15 cellular contexts compared by ENCODE assay signal in genomic region chr3:57972421-57973111, GRCh38. TPM values are rescaled to one million over a fixed set of nuclear protein-coding genes. Genes with fewer than 3 reads are reported as not detected.
A peak's percentile ranks its signal among the peaks of the same experiment; 100 is the strongest.
DNase-seq lines count a peak whose midpoint lies in the region; ATAC-seq and TF ChIP-seq lines count a peak whose summit lies in the region.
"Had no signal": no experiment of that assay in that cellular context is flagged by ENCODE, and none has a peak within 500 bp of the region (broad histone marks: within the 10 kb centered on the region; RNA-seq: fewer than 3 reads in every experiment).

No MANE protein-coding gene starts in this region.

- no peaks in the 10 kb centered on the region for H3K27me3 Mint-ChIP-seq in nephron progenitor cell (ENCODE audit: low read depth, poor library complexity)
- H3K27me3 Mint-ChIP-seq: activated CD4-positive, alpha-beta memory T cell treated with anti-CD3 and anti-CD28 coated beads, Interleukin-2, amount 10 ng/mL, durations not matched to agents 7 days and 5 days had no signal

- ATAC-seq in GM18870 (IDR thresholded peaks at IDR 0.05; ENCODE audit: unreplicated experiment): no peak
- ATAC-seq: CD8-positive, alpha-beta T cell had no signal

- peak overlapping the region; percentile 94 for H3K27ac Mint-ChIP-seq in nephron progenitor cell
- H3K27ac Mint-ChIP-seq: activated CD4-positive, alpha-beta memory T cell treated with anti-CD3 and anti-CD28 coated beads, Interleukin-2, amount 10 ng/mL, durations not matched to agents 7 days and 5 days; CD8-positive, alpha-beta T cell had no signal

- peaks cover 54% of the 10 kb centered on the region for H3K4me1 Mint-ChIP-seq in nephron progenitor cell

- H3K9me3 Mint-ChIP-seq in nephron progenitor cell: no peaks in the 10 kb centered on the region
- H3K9me3 Mint-ChIP-seq: activated CD4-positive, alpha-beta memory T cell treated with anti-CD3 and anti-CD28 coated beads, Interleukin-2, amount 10 ng/mL, durations not matched to agents 7 days and 5 days; CD8-positive, alpha-beta T cell had no signal

- no peaks in the 10 kb centered on the region for H3K27me3 ChIP-seq in BLaER1 treated with 17β-estradiol and CSF1 and Interleukin-3, amounts not matched to agents 10 nM and 100 nM

- no peaks in the 10 kb centered on the region for H3K36me3 ChIP-seq in BLaER1 treated with 17β-estradiol and CSF1 and Interleukin-3, amounts not matched to agents 10 nM and 100 nM

- H3K27ac ChIP-seq in BLaER1 treated with 17β-estradiol and CSF1 and Interleukin-3, amounts not matched to agents 10 nM and 100 nM: peak overlapping the region in 3 of 11 experiments; percentile 1 to 23 (median 12); a peak in 2 of 22 replicates

- H3K4me1 ChIP-seq in BLaER1 treated with 17β-estradiol and CSF1 and Interleukin-3, amounts not matched to agents 10 nM and 100 nM: peaks cover 14 to 50% (median 25%) of the 10 kb centered on the region in 10 experiments

- no peaks in the 10 kb centered on the region for H3K9me3 ChIP-seq in BLaER1 treated with 17β-estradiol and CSF1 and Interleukin-3, amounts not matched to agents 10 nM and 100 nM (replicated peaks in 1 of 11)

- H3K4me3 ChIP-seq in BLaER1 treated with 17β-estradiol and CSF1 and Interleukin-3, amounts not matched to agents 10 nM and 100 nM: no peak overlapping the region

- H3K4me3 Mint-ChIP-seq in nephron progenitor cell: no peak overlapping the region
- H3K4me3 Mint-ChIP-seq: activated CD4-positive, alpha-beta memory T cell treated with anti-CD3 and anti-CD28 coated beads, Interleukin-2, amount 10 ng/mL, durations not matched to agents 7 days and 5 days; CD8-positive, alpha-beta T cell had no signal

- no peak for TF ChIP-seq CTCF in nephron progenitor cell (IDR thresholded peaks at IDR 0.05)

- H3K4me2 ChIP-seq in BLaER1 treated with 17β-estradiol and CSF1 and Interleukin-3, amounts not matched to agents 10 nM and 100 nM: peak overlapping the region; percentile 15 to 73 (median 48); a peak in 16 of 22 replicates

- H3K36me3 Mint-ChIP-seq in nephron progenitor cell (ENCODE audit: low read depth): no peaks in the 10 kb centered on the region
- H3K36me3 Mint-ChIP-seq: CD8-positive, alpha-beta T cell had no signal

- 0 out of 22 replicates have a peak overlapping the region, but pooled peaks of 1 of the 11 experiments have one; percentile 15 for H3K9ac ChIP-seq in BLaER1 treated with 17β-estradiol and CSF1 and Interleukin-3, amounts not matched to agents 10 nM and 100 nM

- DNase-seq in Kasumi-1 (lab: John Stamatoyannopoulos, UW) (peak; percentile 39 to 65), dermis blood vessel endothelial cell (peak; percentile 49), nephron progenitor cell (no peak), NCI-H2227 (lab: John Stamatoyannopoulos, UW; ENCODE audit: unreplicated experiment) (no peak), hepatic stellate cell (ENCODE audit: low spot score) (no peak)
- no peak for DNase-seq in activated effector memory CD4-positive, alpha-beta T cell treated with anti-CD3 and anti-CD28 coated beads, Interleukin-2, amount 50 U/mL, for 16 hours
- DNase-seq: activated CD4-positive, alpha-beta memory T cell treated with anti-CD3 and anti-CD28 coated beads, Interleukin-2, amount 10 ng/mL, durations not matched to agents 7 days and 5 days; activated naive CD4-positive, alpha-beta T cell treated with anti-CD3 and anti-CD28 coated beads, Interleukin-2, amount 50 U/mL, for 16 hours; CD8-positive, alpha-beta T cell; effector memory CD4-positive, alpha-beta T cell; NCI-H1105; NCI-H748 treated with DMSO at 0.1 percent for 48 hours; T-helper 1 cell had no signal

- H4K20me1 ChIP-seq in BLaER1 treated with 17β-estradiol and CSF1 and Interleukin-3, amounts not matched to agents 10 nM and 100 nM: 0 out of 22 replicates have a peak, but pooled peaks cover 0 to 5% (median 0%) of the 10 kb centered on the region in 11 experiments

RNA-seq across cellular contexts. Expression of gene FLNB, which starts 35.7 kb away (rescaled TPM):
- total RNA-seq in dermis blood vessel endothelial cell: 676 and 796 TPM in 2 replicates

Comparison
In these comparisons a context has a peak if more than half of its experiments do, and no peak if none do; other contexts are left out.
1. DNase-seq: peak in Kasumi-1 (2 of 2) and dermis blood vessel endothelial cell (single experiment); none in nephron progenitor cell (single experiment), NCI-H2227 (single experiment), hepatic stellate cell (single experiment) and activated effector memory CD4-positive, alpha-beta T cell treated with anti-CD3 and anti-CD28 coated beads, Interleukin-2, amount 50 U/mL, for 16 hours (single experiment).